ENCODE assay signal across 11 cellular contexts in genomic region chr5:68261174-68262021, GRCh38. TPM values are rescaled to one million over a fixed set of nuclear protein-coding genes. Genes with fewer than 3 reads are reported as not detected.
DNase-seq lines count a peak whose midpoint lies in the region; ATAC-seq, FAIRE-seq and TF ChIP-seq lines count a peak whose summit lies in the region.
"Had no signal": no experiment of that assay in that cellular context is flagged by ENCODE, and none has a peak within 500 bp of the region (broad histone marks: within the 10 kb centered on the region; RNA-seq: fewer than 3 reads in every experiment).

No MANE protein-coding gene starts in this region.

- no peak for FAIRE-seq in urothelium cell line (lab: Jason Lieb, UNC)

- H3K4me3 ChIP-seq in gastroesophageal sphincter (no peak overlapping the region), stomach (no peak overlapping the region)

- H3K27ac ChIP-seq in gastroesophageal sphincter (peak overlapping the region; percentile 69 to 78 (median 74)), stomach (peak overlapping the region in 3 of 5 donors; percentile 12 to 75 (median 39))
- H3K27ac ChIP-seq: VCaP had no signal

- H3K36me3 ChIP-seq in gastroesophageal sphincter (no peaks in the 10 kb centered on the region), stomach (no peaks in the 10 kb centered on the region)

- 41 to 73% methylated on average over 2 to 4 of the region's 4 CpGs for WGBS in gastroesophageal sphincter (ENCODE audit: low coverage in 1 of 2), 2 donors
- WGBS in stomach, 5 donors, result 69 to 86% (median 76%) methylated on average over 4 of the region's 4 CpGs

- DNase-seq in NCI-H1694 treated with DMSO at 0.1 percent for 48 hours (lab: John Stamatoyannopoulos, UW) (peak; percentile 24), NCI-H1694 (lab: John Stamatoyannopoulos, UW) (no peak), OCI-M1 (lab: John Stamatoyannopoulos, UW) (peak; percentile 27), stomach (no peak), H4 (ENCODE audit: low spot score) (no peak), T1000 (lab: John Stamatoyannopoulos, UW) (no peak), urothelium cell line (ENCODE audit: low spot score) (no peak)
- DNase-seq: nucleus accumbens, substantia nigra had no signal

- H3K9me3 ChIP-seq in gastroesophageal sphincter, result no peaks in the 10 kb centered on the region
- no peaks in the 10 kb centered on the region for H3K9me3 ChIP-seq in stomach

- peak in 3 of 4 experiments; percentile 23 to 28 (median 28) for TF ChIP-seq CTCF in gastroesophageal sphincter (IDR thresholded peaks at IDR 0.05)
- no peak for TF ChIP-seq CTCF in stomach (IDR thresholded peaks at IDR 0.05)

- intact Hi-C loops in stomach (cut with DNase I; ENCODE audit: low total_unique reads), result no loop called here

- TF ChIP-seq POLR2A in gastroesophageal sphincter (IDR thresholded peaks at IDR 0.05) (no peak), stomach (IDR thresholded peaks at IDR 0.05) (no peak)

- H3K27me3 ChIP-seq in gastroesophageal sphincter, result no peaks in the 10 kb centered on the region
- H3K27me3 ChIP-seq in stomach, result no peaks in the 10 kb centered on the region

- TF ChIP-seq EP300 in gastroesophageal sphincter (IDR thresholded peaks at IDR 0.05), result no peak
- TF ChIP-seq EP300 in stomach (IDR thresholded peaks at IDR 0.05), result no peak

- peak; percentile 56 for ATAC-seq in gastroesophageal sphincter

- peaks cover 56 to 92% (median 60%) of the 10 kb centered on the region in 3 donors for H3K4me1 ChIP-seq in gastroesophageal sphincter
- peaks cover 51 to 91% (median 74%) of the 10 kb centered on the region in 4 donors for H3K4me1 ChIP-seq in stomach

RNA-seq across cellular contexts. Expression of gene PIK3R1, which starts 45.8 kb away (rescaled TPM):
- total RNA-seq in gastroesophageal sphincter (100 to 1,000 TPM; 188 to 403 (median 312) TPM), stomach (100 to 1,000 TPM in 3 of 5 donors, 10 to 100 TPM in 2; 45.2 to 280 (median 115) TPM)
- polyA plus RNA-seq in stomach, result 10 to 100 TPM in 2 of 3 donors, 1 to 10 TPM in 1; 9.2 to 10.5 (median 10.1) TPM
- 15.7 and 17.2 TPM in 2 replicates for total RNA-seq in H4 (2014; rRNA removed; shearing (Covaris generic))

Comparison
In these comparisons a context has a peak if more than half of its experiments do, and no peak if none do; other contexts are left out.
1. DNase-seq: peak in NCI-H1694 treated with DMSO at 0.1 percent for 48 hours (single experiment) and OCI-M1 (single experiment); none in NCI-H1694 (single experiment), stomach (single experiment), H4 (single experiment), T1000 (single experiment) and urothelium cell line (single experiment).
2. CTCF ChIP-seq: peak in gastroesophageal sphincter (3 of 4); none in stomach (0 of 7).